18 cellular contexts compared by ENCODE assay signal in the genomic region with DNA sequence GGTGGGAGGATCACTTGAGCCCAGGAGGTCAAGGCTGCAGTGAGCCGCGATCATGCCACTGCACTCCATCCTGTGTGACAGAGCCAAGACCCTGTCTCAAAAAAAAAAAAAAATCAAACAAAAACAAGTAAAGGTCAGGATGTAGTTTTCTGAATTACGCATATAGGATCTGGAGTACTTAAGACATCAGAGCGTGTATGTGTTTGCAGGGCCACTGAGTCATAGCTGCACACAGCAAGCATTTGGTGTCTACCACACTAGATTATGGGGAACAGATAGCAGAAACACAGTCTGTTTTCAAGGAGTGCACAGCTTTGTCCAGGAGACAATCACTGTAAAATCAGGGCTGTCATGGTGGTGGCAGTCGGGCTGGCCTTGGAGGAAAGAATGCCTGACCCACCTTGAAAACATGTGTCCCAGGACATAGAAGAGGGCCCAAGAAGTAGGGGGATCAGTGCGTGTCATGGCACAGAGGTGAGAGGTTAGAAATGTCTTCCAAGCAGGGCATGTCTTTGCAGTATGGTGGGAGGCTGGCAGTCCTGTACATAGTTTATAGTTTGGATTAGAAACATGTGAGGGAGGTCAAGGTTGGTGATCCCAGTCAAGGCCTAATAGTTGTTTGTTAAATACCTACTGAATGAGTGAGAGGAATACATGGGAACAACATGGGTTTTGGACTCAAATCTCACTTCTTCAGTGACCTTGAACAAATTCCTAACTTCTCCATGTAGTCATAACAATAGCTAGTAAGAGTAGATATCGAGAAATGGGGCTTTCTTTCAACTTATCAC. TPM values are rescaled to one million over a fixed set of nuclear protein-coding genes. Genes with fewer than 3 reads are reported as not detected.
A peak's percentile ranks its signal among the peaks of the same experiment; 100 is the strongest.
DNase-seq lines count a peak whose midpoint lies in the region; ATAC-seq, FAIRE-seq and TF ChIP-seq lines count a peak whose summit lies in the region.
"Had no signal": no experiment of that assay in that cellular context is flagged by ENCODE, and none has a peak within 500 bp of the region (broad histone marks: within the 10 kb centered on the region; RNA-seq: fewer than 3 reads in every experiment).

No MANE protein-coding gene starts in this region.

- no peak overlapping the region for H3K9ac ChIP-seq in PC-3 (ENCODE audit: low read length)
- no peak overlapping the region for H3K9ac ChIP-seq in neural progenitor cell

- H4K20me1 ChIP-seq in PC-3 (ENCODE audit: low read length) (no peaks in the 10 kb centered on the region), neural progenitor cell (ENCODE audit: low read depth) (no peaks in the 10 kb centered on the region)

- H3K4me3 ChIP-seq in PC-3 (ENCODE audit: low read length) (no peak overlapping the region), bronchial epithelial cell (ENCODE audit: low read depth, low read length) (no peak overlapping the region), neural progenitor cell (no peak overlapping the region), suprapubic skin (no peak overlapping the region)
- H3K4me3 ChIP-seq: GM12878 had no signal

- no peaks in the 10 kb centered on the region for H3K36me3 Mint-ChIP-seq in neural progenitor cell

- peak overlapping the region; percentile 12 for H3K27ac Mint-ChIP-seq in neural progenitor cell
- H3K27ac Mint-ChIP-seq: CD4-positive, alpha-beta T cell; H9 had no signal

- H2AFZ ChIP-seq in PC-3 (ENCODE audit: low read length), result 0 out of 2 replicates have a peak overlapping the region, but pooled peaks have one; percentile 21
- no peak overlapping the region for H2AFZ ChIP-seq in neural progenitor cell (replicated peaks)

- BruUV-seq in PC-3 (replicated peaks; lab: Mats Ljungman, UMichigan), result no TSS peak

- POLR2A ChIA-PET in PC-3 (lab: Charles Lee; ENCODE audit: unreplicated experiment), result no interaction called here

- no peak overlapping the region for H3K4me3 Mint-ChIP-seq in neural progenitor cell
- H3K4me3 Mint-ChIP-seq: CD4-positive, alpha-beta T cell; H9 had no signal

- H3K27me3 ChIP-seq in PC-3 (ENCODE audit: low read length) (no peaks in the 10 kb centered on the region), bronchial epithelial cell (ENCODE audit: control insufficient read depth, insufficient read depth, low read length) (no peaks in the 10 kb centered on the region), neural progenitor cell (no peaks in the 10 kb centered on the region), suprapubic skin (no peaks in the 10 kb centered on the region)

- H3F3A ChIP-seq in PC-3 (ENCODE audit: low read length, unreplicated experiment), result no peaks in the 10 kb centered on the region
- no peaks in the 10 kb centered on the region for H3F3A ChIP-seq in neural progenitor cell (ENCODE audit: low read depth)

- 84% methylated on average over 7 of the region's 7 CpGs for WGBS in suprapubic skin

- H3K79me2 ChIP-seq in PC-3 (ENCODE audit: low read length) (no peaks in the 10 kb centered on the region), neural progenitor cell (ENCODE audit: low read depth) (no peaks in the 10 kb centered on the region)

- H3K4me2 ChIP-seq in PC-3 (ENCODE audit: low read length), result peak overlapping the region; percentile 3; the same call in 1 of the 2 replicates
- no peak overlapping the region for H3K4me2 ChIP-seq in neural progenitor cell

- no peaks in the 10 kb centered on the region for H3K36me3 ChIP-seq in PC-3 (ENCODE audit: low read depth, low read length)
- H3K36me3 ChIP-seq in bronchial epithelial cell (ENCODE audit: control insufficient read depth, insufficient read depth, low read length), result no peaks in the 10 kb centered on the region
- no peaks in the 10 kb centered on the region for H3K36me3 ChIP-seq in neural progenitor cell
- no peaks in the 10 kb centered on the region for H3K36me3 ChIP-seq in suprapubic skin

- no peaks in the 10 kb centered on the region for H3K9me3 ChIP-seq in PC-3 (ENCODE audit: low read length)
- H3K9me3 ChIP-seq in neural progenitor cell (ENCODE audit: low read depth), result no peaks in the 10 kb centered on the region
- H3K9me3 ChIP-seq in suprapubic skin, result no peaks in the 10 kb centered on the region

- peak; percentile 21; the same call in 1 of the 2 replicates for ATAC-seq in PC-3
- no peak for ATAC-seq in GM19395 (IDR thresholded peaks at IDR 0.05; ENCODE audit: unreplicated experiment)
- ATAC-seq: GM12878 had no signal

- DNase-seq in Daoy (ENCODE audit: low read depth) (peak; percentile 13), PC-3 (peak; percentile 46), bronchial epithelial cell (ENCODE audit: low read depth) (peak; percentile 76), neural progenitor cell (ENCODE audit: low spot score) (no peak), OCI-M2 (lab: John Stamatoyannopoulos, UW; ENCODE audit: unreplicated experiment) (no peak), SIG-M5 treated with dmso at 0.1 percent for 504 hours (lab: John Stamatoyannopoulos, UW; ENCODE audit: unreplicated experiment) (no peak), suprapubic skin (ENCODE audit: low spot score in 2 of 2) (no peak)
- DNase-seq: ACHN; C1 segment of cervical spinal cord; Calu3; CD4-positive, alpha-beta T cell; GOT3; H9 had no signal

- FAIRE-seq in bronchial epithelial cell (lab: Jason Lieb, UNC), result no peak
- FAIRE-seq: GM12878, GM18507 had no signal

- no peak for TF ChIP-seq CTCF in PC-3 (conservative IDR thresholded peaks at IDR 0.05; ENCODE audit: low read depth, low read length)
- no peak for TF ChIP-seq CTCF in bronchial epithelial cell (IDR thresholded peaks at IDR 0.05; ENCODE audit: insufficient read depth, low read length, severe bottlenecking)
- no peak for TF ChIP-seq CTCF in neural progenitor cell (IDR thresholded peaks at IDR 0.05)
- no peak for TF ChIP-seq CTCF in suprapubic skin (IDR thresholded peaks at IDR 0.05)

- no peaks in the 10 kb centered on the region for H3K9me2 ChIP-seq in PC-3 (replicated peaks; ENCODE audit: low read length)

- H3K4me1 Mint-ChIP-seq in neural progenitor cell, result no peaks in the 10 kb centered on the region
- H3K4me1 Mint-ChIP-seq: H9 had no signal

- H3K4me1 ChIP-seq in PC-3 (ENCODE audit: insufficient read depth, low read length), result peaks cover 14% of the 10 kb centered on the region
- H3K4me1 ChIP-seq in neural progenitor cell, result no peaks in the 10 kb centered on the region
- no peaks in the 10 kb centered on the region for H3K4me1 ChIP-seq in suprapubic skin

- H3K9me3 Mint-ChIP-seq in neural progenitor cell, result no peaks in the 10 kb centered on the region
- H3K9me3 Mint-ChIP-seq: CD4-positive, alpha-beta T cell; H9 had no signal

- CTCF ChIA-PET in PC-3 (lab: Charles Lee), result no interaction called here

- TF ChIP-seq EP300 in suprapubic skin (IDR thresholded peaks at IDR 0.05), result no peak

- intact Hi-C loops in PC-3 (cut with micrococcal nuclease), result no loop called here

- H3K27me3 Mint-ChIP-seq in neural progenitor cell (ENCODE audit: insufficient read depth, low read depth), result peaks cover 2% of the 10 kb centered on the region
- H3K27me3 Mint-ChIP-seq: CD4-positive, alpha-beta T cell had no signal

- H3K27ac ChIP-seq in PC-3 (ENCODE audit: low read length) (no peak overlapping the region), neural progenitor cell (no peak overlapping the region), suprapubic skin (no peak overlapping the region)

- no peak for TF ChIP-seq POLR2A in suprapubic skin (IDR thresholded peaks at IDR 0.05)

RNA-seq across cellular contexts. Expression of gene C12orf71, which starts 23.6 kb away (rescaled TPM):
- not detected in 2 replicates for total RNA-seq in Daoy (2014; rRNA removed; shearing (Covaris generic))
- total RNA-seq in PC-3 (2014; rRNA removed) (not detected in 2 replicates), bronchial epithelial cell (not detected in 2 replicates), neural progenitor cell (ENCODE audit: low replicate concordance) (not detected in 2 replicates), suprapubic skin (not detected)
- total RNA-seq: A172; Calu3; CD4-positive, alpha-beta T cell; GM12878; H9; HT-29 had no signal

Comparison
In these comparisons a context has a peak if more than half of its experiments do, and no peak if none do; other contexts are left out.
1. DNase-seq: peak in Daoy (single experiment), PC-3 (single experiment) and bronchial epithelial cell (single experiment); none in neural progenitor cell (single experiment), OCI-M2 (single experiment), SIG-M5 treated with dmso at 0.1 percent for 504 hours (single experiment) and suprapubic skin (0 of 2).